8 cellular contexts compared by ENCODE assay signal in genomic region chr12:38921025-38921677, GRCh38. TPM values are rescaled to one million over a fixed set of nuclear protein-coding genes. Genes with fewer than 3 reads are reported as not detected.
DNase-seq lines count a peak whose midpoint lies in the region; ATAC-seq and TF ChIP-seq lines count a peak whose summit lies in the region.

No MANE protein-coding gene starts in this region.

- H3K27me3 ChIP-seq in Loucy (ENCODE audit: insufficient read depth, low read length, poor library complexity, severe bottlenecking) (no peaks in the 10 kb centered on the region), esophagus muscularis mucosa (no peaks in the 10 kb centered on the region), uterus (no peaks in the 10 kb centered on the region)

- H4K20me1 ChIP-seq in Loucy (ENCODE audit: insufficient read depth, low read length, poor library complexity, severe bottlenecking), result no peaks in the 10 kb centered on the region

- H3K4me3 Mint-ChIP-seq in activated CD8-positive, alpha-beta memory T cell treated with anti-CD3 and anti-CD28 coated beads, Interleukin-2, amount 10 ng/mL, durations not matched to agents 7 days and 5 days, result no peak overlapping the region
- H3K4me3 Mint-ChIP-seq in T-helper 17 cell, result no peak overlapping the region

- peak; percentile 43 for DNase-seq in activated CD8-positive, alpha-beta memory T cell treated with anti-CD3 and anti-CD28 coated beads, Interleukin-2, amount 10 ng/mL, durations not matched to agents 7 days and 5 days
- DNase-seq in activated CD8-positive, alpha-beta memory T cell treated with anti-CD3 and anti-CD28 coated beads, Interleukin-2, amount 50 U/mL, for 4 hours, result no peak
- DNase-seq in HFF-Myc (ENCODE audit: extremely low read depth, low read depth) (peak; percentile 4), T-helper 17 cell (no peak), esophagus muscularis mucosa (ENCODE audit: extremely low spot score) (no peak), pulmonary artery endothelial cell (ENCODE audit: low read depth, low spot score) (peak; percentile 35), uterus (no peak)

- ATAC-seq in activated CD8-positive, alpha-beta memory T cell treated with anti-CD3 and anti-CD28 coated beads, Interleukin-2, amount 10 ng/mL, durations not matched to agents 7 days and 5 days, result no peak
- ATAC-seq in T-helper 17 cell, result peak; percentile 60

- intact Hi-C loops in esophagus muscularis mucosa (cut with DNase I) (no loop called here), uterus (cut with DNase I; ENCODE audit: low total_unique reads) (no loop called here)

- 22% methylated on average over 2 of the region's 2 CpGs for WGBS in esophagus muscularis mucosa

- H2AFZ ChIP-seq in Loucy (ENCODE audit: low read length), result no peak overlapping the region

- H3K4me1 Mint-ChIP-seq in activated CD8-positive, alpha-beta memory T cell treated with anti-CD3 and anti-CD28 coated beads, Interleukin-2, amount 10 ng/mL, durations not matched to agents 7 days and 5 days, result no peaks in the 10 kb centered on the region
- H3K4me1 Mint-ChIP-seq in T-helper 17 cell, result no peaks in the 10 kb centered on the region

- H3K79me2 ChIP-seq in Loucy (ENCODE audit: insufficient read depth, low read length), result no peaks in the 10 kb centered on the region

- H3K9me3 ChIP-seq in Loucy (ENCODE audit: insufficient read depth, low read depth, low read length) (no peaks in the 10 kb centered on the region), T-helper 17 cell (ENCODE audit: control insufficient read depth, low read length, poor library complexity, severe bottlenecking) (no peaks in the 10 kb centered on the region), esophagus muscularis mucosa (no peaks in the 10 kb centered on the region), uterus (no peaks in the 10 kb centered on the region)

- no peaks in the 10 kb centered on the region for H3K9me3 Mint-ChIP-seq in activated CD8-positive, alpha-beta memory T cell treated with anti-CD3 and anti-CD28 coated beads, Interleukin-2, amount 10 ng/mL, durations not matched to agents 7 days and 5 days (ENCODE audit: low read depth)

- H3K4me1 ChIP-seq in Loucy (ENCODE audit: insufficient read depth, low read length, poor library complexity, severe bottlenecking) (no peaks in the 10 kb centered on the region), esophagus muscularis mucosa (no peaks in the 10 kb centered on the region), uterus (no peaks in the 10 kb centered on the region)

- no peak overlapping the region for H3K4me3 ChIP-seq in HFF-Myc (replicated peaks; ENCODE audit: low read depth, low read length)
- no peak overlapping the region for H3K4me3 ChIP-seq in Loucy (ENCODE audit: low read length, poor library complexity, severe bottlenecking)
- H3K4me3 ChIP-seq in esophagus muscularis mucosa, result no peak overlapping the region
- no peak overlapping the region for H3K4me3 ChIP-seq in uterus

- TF ChIP-seq CTCF in HFF-Myc (IDR thresholded peaks at IDR 0.05; ENCODE audit: low read depth, low read length, missing control alignments) (peak; percentile 43), Loucy (conservative IDR thresholded peaks at IDR 0.05; ENCODE audit: low read length) (peak; percentile 53), esophagus muscularis mucosa (IDR thresholded peaks at IDR 0.05) (peak; percentile 26 to 54 (median 31)), uterus (IDR thresholded peaks at IDR 0.05) (peak in 2 of 4 experiments; percentile 16 to 20)

- H3K27me3 Mint-ChIP-seq in activated CD8-positive, alpha-beta memory T cell treated with anti-CD3 and anti-CD28 coated beads, Interleukin-2, amount 10 ng/mL, durations not matched to agents 7 days and 5 days, result no peaks in the 10 kb centered on the region
- H3K27me3 Mint-ChIP-seq in T-helper 17 cell, result peaks cover 5% of the 10 kb centered on the region

- H3K36me3 ChIP-seq in Loucy (ENCODE audit: insufficient read depth, low read length) (no peaks in the 10 kb centered on the region), esophagus muscularis mucosa (no peaks in the 10 kb centered on the region), uterus (no peaks in the 10 kb centered on the region)

- H3K36me3 Mint-ChIP-seq in activated CD8-positive, alpha-beta memory T cell treated with anti-CD3 and anti-CD28 coated beads, Interleukin-2, amount 10 ng/mL, durations not matched to agents 7 days and 5 days, result no peaks in the 10 kb centered on the region
- H3K36me3 Mint-ChIP-seq in T-helper 17 cell (ENCODE audit: low read depth), result peaks cover 2% of the 10 kb centered on the region

- no peak overlapping the region for H3K9ac ChIP-seq in Loucy (ENCODE audit: low read depth, low read length, poor library complexity, severe bottlenecking)

- no peak for TF ChIP-seq POLR2A in esophagus muscularis mucosa (IDR thresholded peaks at IDR 0.05; ENCODE audit: low read depth)
- TF ChIP-seq POLR2A in uterus (IDR thresholded peaks at IDR 0.05), result no peak

- no peak overlapping the region for H3K27ac ChIP-seq in esophagus muscularis mucosa (replicated peaks in 1 of 4)
- H3K27ac ChIP-seq in uterus, result no peak overlapping the region

- no peak for TF ChIP-seq EP300 in esophagus muscularis mucosa (IDR thresholded peaks at IDR 0.05)

- no peak overlapping the region for H3K4me2 ChIP-seq in Loucy (ENCODE audit: low read depth, low read length, poor library complexity, severe bottlenecking)

- H3K27ac Mint-ChIP-seq in activated CD8-positive, alpha-beta memory T cell treated with anti-CD3 and anti-CD28 coated beads, Interleukin-2, amount 10 ng/mL, durations not matched to agents 7 days and 5 days, result no peak overlapping the region
- no peak overlapping the region for H3K27ac Mint-ChIP-seq in T-helper 17 cell

- CTCF ChIA-PET in activated CD8-positive, alpha-beta memory T cell treated with anti-CD3 and anti-CD28 coated beads, Interleukin-2, amount 10 ng/mL, durations not matched to agents 7 days and 5 days (lab: Charles Lee), result interaction anchor here (1.1 kb wide), 1 partner anchor 10 kb away, joined by 4 read pairs; no protein-coding TSS in a partner anchor

- H3K9me2 ChIP-seq in Loucy (replicated peaks; ENCODE audit: low read depth, low read length), result no peaks in the 10 kb centered on the region

- no peaks in the 10 kb centered on the region for H3F3A ChIP-seq in Loucy (ENCODE audit: low read depth)

RNA-seq across cellular contexts. Expression of gene CPNE8, which starts 15.8 kb away (rescaled TPM):
- total RNA-seq in activated CD8-positive, alpha-beta memory T cell treated with anti-CD3 and anti-CD28 coated beads, Interleukin-2, amount 10 ng/mL, durations not matched to agents 7 days and 5 days, result 1 to 10 TPM; 2.4 to 3.9 TPM
- total RNA-seq in T-helper 17 cell, result 1 to 10 TPM; 4.8 to 5.9 TPM
- total RNA-seq in esophagus muscularis mucosa, result 10 to 100 TPM; 12.8 to 34.0 (median 21.3) TPM
- 8.4 and 14.4 TPM in 2 replicates for total RNA-seq in pulmonary artery endothelial cell
- 10 to 100 TPM; 11.1 to 35.2 (median 16.7) TPM for total RNA-seq in uterus

Comparison
In these comparisons a context has a peak if more than half of its experiments do, and no peak if none do; other contexts are left out.
1. DNase-seq: peak in activated CD8-positive, alpha-beta memory T cell treated with anti-CD3 and anti-CD28 coated beads, Interleukin-2, amount 10 ng/mL, durations not matched to agents 7 days and 5 days (single experiment), HFF-Myc (single experiment) and pulmonary artery endothelial cell (single experiment); none in activated CD8-positive, alpha-beta memory T cell treated with anti-CD3 and anti-CD28 coated beads, Interleukin-2, amount 50 U/mL, for 4 hours (single experiment), T-helper 17 cell (0 of 3), esophagus muscularis mucosa (single experiment) and uterus (0 of 2).